In genomic region chr15:65355173-65355982, GRCh38 we compare ENCODE assay signal across 8 cellular contexts. TPM values are rescaled to one million over a fixed set of nuclear protein-coding genes. Genes with fewer than 3 reads are reported as not detected.
DNase-seq lines count a peak whose midpoint lies in the region; ATAC-seq and TF ChIP-seq lines count a peak whose summit lies in the region.

No MANE protein-coding gene starts in this region.

- 6 to 11% methylated on average over 9 to 65 of the region's 85 CpGs for WGBS in body of pancreas, 2 donors
- WGBS in smooth muscle cell (ENCODE audit: low lambda C conversion rate): under 1% methylated on average over 24 of the region's 85 CpGs

- H4K20me1 ChIP-seq in smooth muscle cell (ENCODE audit: low read depth) (no peaks in the 10 kb centered on the region), Karpas-422 (ENCODE audit: insufficient read depth, low read depth, low read length) (no peaks in the 10 kb centered on the region)

- H3K4me1 ChIP-seq in body of pancreas (peaks cover 6% of the 10 kb centered on the region), smooth muscle cell (ENCODE audit: low read depth) (peaks cover 20% of the 10 kb centered on the region), Karpas-422 (ENCODE audit: low read length) (no peaks in the 10 kb centered on the region)

- peaks cover 0 to 17% of the 10 kb centered on the region in 2 donors for H3K27me3 ChIP-seq in body of pancreas
- no peaks in the 10 kb centered on the region for H3K27me3 ChIP-seq in smooth muscle cell (ENCODE audit: low read depth)
- no peaks in the 10 kb centered on the region for H3K27me3 ChIP-seq in Karpas-422 (ENCODE audit: low read length)

- no peaks in the 10 kb centered on the region for H3K9me3 ChIP-seq in body of pancreas
- no peaks in the 10 kb centered on the region for H3K9me3 ChIP-seq in smooth muscle cell (replicated peaks; ENCODE audit: low read depth)
- no peaks in the 10 kb centered on the region for H3K9me3 ChIP-seq in Karpas-422 (ENCODE audit: low read length)

- H3F3A ChIP-seq in smooth muscle cell (ENCODE audit: low read depth): peaks cover 5% of the 10 kb centered on the region

- no peak overlapping the region for H3K27ac ChIP-seq in body of pancreas
- H3K27ac ChIP-seq in smooth muscle cell (ENCODE audit: low read depth): no peak overlapping the region
- H3K27ac ChIP-seq in Karpas-422 (ENCODE audit: low read length): no peak overlapping the region

- no peaks in the 10 kb centered on the region for H3K9me2 ChIP-seq in Karpas-422 (replicated peaks; ENCODE audit: insufficient read depth, low read length)

- no peak overlapping the region for H3K4me3 ChIP-seq in body of pancreas
- H3K4me3 ChIP-seq in smooth muscle cell: peak overlapping the region; percentile 67
- H3K4me3 ChIP-seq in Karpas-422 (ENCODE audit: low read length): no peak overlapping the region

- no peaks in the 10 kb centered on the region for H3K79me2 ChIP-seq in smooth muscle cell (ENCODE audit: low read depth)
- H3K79me2 ChIP-seq in Karpas-422 (ENCODE audit: low read length): no peaks in the 10 kb centered on the region

- TF ChIP-seq CTCF in body of pancreas (IDR thresholded peaks at IDR 0.05): no peak
- TF ChIP-seq CTCF in smooth muscle cell (IDR thresholded peaks at IDR 0.05; ENCODE audit: borderline replicate concordance, insufficient read depth, poor library complexity, severe bottlenecking): no peak

- H3K36me3 ChIP-seq in body of pancreas (replicated peaks in 1 of 2; ENCODE audit: insufficient read depth in 1 of 2, low read depth in 2 of 2) (no peaks in the 10 kb centered on the region), smooth muscle cell (ENCODE audit: low read depth) (no peaks in the 10 kb centered on the region), Karpas-422 (ENCODE audit: insufficient read depth, low read length) (no peaks in the 10 kb centered on the region)

- TF ChIP-seq POLR2A in body of pancreas (IDR thresholded peaks at IDR 0.05): no peak

- ATAC-seq in body of pancreas: peak; percentile 30
- no peak for ATAC-seq in GM21786 (IDR thresholded peaks at IDR 0.05; ENCODE audit: unreplicated experiment)

- DNase-seq in HuH-7.5 (ENCODE audit: low spot score): peak; percentile 55
- DNase-seq in body of pancreas: no peak
- peak; percentile 66 for DNase-seq in islet precursor cell
- no peak for DNase-seq in smooth muscle cell (lab: John Stamatoyannopoulos, UW; ENCODE audit: unreplicated experiment)
- no peak for DNase-seq in Karpas-422
- no peak for DNase-seq in T1000 (lab: John Stamatoyannopoulos, UW)
- DNase-seq in CD1c-positive myeloid dendritic cell (ENCODE audit: extremely low spot score): no peak

- H3K9ac ChIP-seq in smooth muscle cell (ENCODE audit: low read depth) (peak overlapping the region; percentile 39), Karpas-422 (ENCODE audit: low read length) (no peak overlapping the region)

- H2AFZ ChIP-seq in smooth muscle cell (ENCODE audit: low read depth): peak overlapping the region; percentile 91
- no peak overlapping the region for H2AFZ ChIP-seq in Karpas-422 (ENCODE audit: low read length)

- intact Hi-C loops in body of pancreas (cut with DNase I): no loop called here

- H3K4me2 ChIP-seq in smooth muscle cell (peak overlapping the region; percentile 99), Karpas-422 (ENCODE audit: low read depth, low read length, poor library complexity, severe bottlenecking) (no peak overlapping the region)

RNA-seq across cellular contexts. Expression of gene IGDCC3, which starts 22.4 kb away (rescaled TPM):
- total RNA-seq in body of pancreas (not detected), smooth muscle cell (2.6 and 3.2 TPM in 2 replicates)
- polyA plus RNA-seq in smooth muscle cell: 5.9 and 8.5 TPM in 2 replicates
- total RNA-seq in Karpas-422 (2014; rRNA removed; shearing (Covaris generic); ENCODE audit: low replicate concordance): not detected in 2 replicates

RNA-seq across cellular contexts. Expression of gene RNU5B-1, which starts 50.9 kb away (rescaled TPM):
- total RNA-seq in body of pancreas: not detected
- not detected in 2 replicates for total RNA-seq in smooth muscle cell
- polyA plus RNA-seq in smooth muscle cell: not detected in 2 replicates
- total RNA-seq in Karpas-422 (2014; rRNA removed; shearing (Covaris generic); ENCODE audit: low replicate concordance): not detected in 2 replicates

RNA-seq across cellular contexts. Expression of gene RNU5A-1, which starts 59.5 kb away (rescaled TPM):
- total RNA-seq in body of pancreas (not detected), smooth muscle cell (not detected in 2 replicates)
- polyA plus RNA-seq in smooth muscle cell: not detected in 2 replicates
- not detected in 2 replicates for total RNA-seq in Karpas-422 (2014; rRNA removed; shearing (Covaris generic); ENCODE audit: low replicate concordance)

Comparison
In these comparisons a context has a peak if more than half of its experiments do, and no peak if none do; other contexts are left out.
1. DNase-seq: peak in HuH-7.5 (single experiment) and islet precursor cell (single experiment); none in body of pancreas (0 of 4), smooth muscle cell (single experiment), Karpas-422 (single experiment), T1000 (single experiment) and CD1c-positive myeloid dendritic cell (single experiment).